In the genomic region with DNA sequence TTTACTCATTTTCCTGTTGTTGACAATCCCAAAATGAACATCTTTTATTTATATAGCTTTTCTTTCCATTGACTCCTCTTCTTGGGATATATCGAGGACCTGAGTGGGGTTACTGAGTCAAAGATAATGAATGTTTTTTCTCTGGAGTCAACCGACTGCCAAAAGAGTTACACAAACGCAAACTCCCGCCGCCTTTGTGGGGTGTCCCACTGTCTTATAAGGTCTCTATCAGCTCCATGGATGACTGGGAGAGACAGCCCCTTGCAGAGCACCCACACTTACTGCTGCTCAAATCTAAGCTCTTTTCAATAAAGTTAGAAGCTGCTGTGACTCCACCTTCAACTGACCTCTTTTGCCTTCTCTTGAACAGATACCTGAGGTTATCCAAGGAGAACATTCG, we compare ENCODE assay signal across 1 cellular context.
TF ChIP-seq lines count a peak whose summit lies in the region.

No MANE protein-coding gene starts in this region.

TF ChIP-seq in GM12878, 131 proteins besides CTCF, POLR2A, EP300 and RAD21 (continued from another document):
- no peak for TF ChIP-seq E4F1 (IDR thresholded peaks at IDR 0.05; ENCODE audit: borderline replicate concordance, partially characterized antibody)
- TF ChIP-seq RAD51 (IDR thresholded peaks at IDR 0.05): no peak
- no peak for TF ChIP-seq ZBED1 (IDR thresholded peaks at IDR 0.05; ENCODE audit: borderline replicate concordance)
- TF ChIP-seq ZSCAN29 (IDR thresholded peaks at IDR 0.05): no peak
- no peak for TF ChIP-seq HDGF (IDR thresholded peaks at IDR 0.05)
- no peak for TF ChIP-seq SMAD5 (IDR thresholded peaks at IDR 0.05; ENCODE audit: low read depth)
- no peak for TF ChIP-seq IKZF1 (conservative IDR thresholded peaks at IDR 0.05)
- TF ChIP-seq NFXL1 (IDR thresholded peaks at IDR 0.05; ENCODE audit: borderline replicate concordance): no peak
